1 cellular context compared by ENCODE assay signal in genomic region chr20:37868998-37869861, GRCh38.
TF ChIP-seq lines count a peak whose summit lies in the region.

No MANE protein-coding gene starts in this region.

TF ChIP-seq in WTC11, 78 proteins besides CTCF, POLR2A, EP300 and RAD21 (continued from another document):
- TF ChIP-seq PRDM15 (CRISPR knock-in tag; IDR thresholded peaks at IDR 0.05) (no peak), JAZF1 (CRISPR knock-in tag; IDR thresholded peaks at IDR 0.05) (no peak), IRF1 (CRISPR knock-in tag; IDR thresholded peaks at IDR 0.05) (no peak), USF1 (CRISPR knock-in tag; IDR thresholded peaks at IDR 0.05) (peak; percentile 42; the same call in 1 of the 2 replicates)
